ENCODE assay signal across 27 cellular contexts in genomic region chr7:92303761-92304160, GRCh38.
"Had no signal": no experiment of that assay in that cellular context is flagged by ENCODE, and none has a peak within 500 bp of the region (broad histone marks: within the 10 kb centered on the region; RNA-seq: fewer than 3 reads in every experiment).

No MANE protein-coding gene starts in this region.

- H3K4me3 ChIP-seq: K562, SJSA1 had no signal

- H3K9me3 Mint-ChIP-seq: activated CD4-positive, alpha-beta T cell treated with anti-CD3 and anti-CD28 coated beads, Interleukin-2, amount 10 ng/mL, durations not matched to agents 24 days and 14 days; activated CD8-positive, alpha-beta T cell treated with anti-CD3 and anti-CD28 coated beads for 36 hours; activated naive CD8-positive, alpha-beta T cell treated with anti-CD3 and anti-CD28 coated beads for 36 hours; activated T-cell treated with anti-CD3 and anti-CD28 coated beads, Interleukin-2, amount 50 U/mL, for 72 hours; activated T-helper 17 cell treated with anti-CD3 and anti-CD28 coated beads, Interleukin-2, amount 50 U/mL, for 72 hours; T-helper 1 cell treated with Interleukin-12 subunit alpha and Interleukin-12 subunit beta and Interleukin-4 antibody, amounts not matched to agents 30 μg/mL and 1 μg/mL, for 36 hours; T-helper 2 cell treated with Interferon-gamma antibody and Interleukin-4, amounts not matched to agents 5 μg/mL and 100 μg/mL, for 36 hours had no signal

- H3K9ac ChIP-seq: SK-N-SH had no signal

- H3K4me1 ChIP-seq: SJSA1 had no signal

- H3K27ac Mint-ChIP-seq: activated CD4-positive, alpha-beta T cell treated with anti-CD3 and anti-CD28 coated beads, Interleukin-2, amount 10 ng/mL, durations not matched to agents 24 days and 14 days; activated CD8-positive, alpha-beta T cell treated with anti-CD3 and anti-CD28 coated beads for 36 hours; activated naive CD8-positive, alpha-beta T cell treated with anti-CD3 and anti-CD28 coated beads for 36 hours; activated T-cell treated with anti-CD3 and anti-CD28 coated beads, Interleukin-2, amount 50 U/mL, for 72 hours; activated T-helper 17 cell treated with anti-CD3 and anti-CD28 coated beads, Interleukin-2, amount 50 U/mL, for 72 hours; T-helper 1 cell treated with Interleukin-12 subunit alpha and Interleukin-12 subunit beta and Interleukin-4 antibody, amounts not matched to agents 30 μg/mL and 1 μg/mL, for 36 hours; T-helper 2 cell treated with Interferon-gamma antibody and Interleukin-4, amounts not matched to agents 5 μg/mL and 100 μg/mL, for 36 hours had no signal

- H3K27me3 ChIP-seq: brain microvascular endothelial cell, SJSA1 had no signal

- H3K9me3 ChIP-seq: SJSA1, SK-N-SH had no signal

- H3K4me1 Mint-ChIP-seq: activated CD4-positive, alpha-beta T cell treated with anti-CD3 and anti-CD28 coated beads, Interleukin-2, amount 10 ng/mL, durations not matched to agents 24 days and 14 days; activated naive CD8-positive, alpha-beta T cell treated with anti-CD3 and anti-CD28 coated beads for 36 hours; activated T-helper 17 cell treated with anti-CD3 and anti-CD28 coated beads, Interleukin-2, amount 50 U/mL, for 72 hours had no signal

- H3K4me2 ChIP-seq: SK-N-SH had no signal

- H3K36me3 ChIP-seq: brain microvascular endothelial cell had no signal

- H3K27ac ChIP-seq: brain microvascular endothelial cell, SJSA1 had no signal

- FAIRE-seq: K562, TTC549 had no signal

- H3K4me3 Mint-ChIP-seq: activated CD4-positive, alpha-beta T cell treated with anti-CD3 and anti-CD28 coated beads, Interleukin-2, amount 10 ng/mL, durations not matched to agents 24 days and 14 days; activated CD8-positive, alpha-beta T cell treated with anti-CD3 and anti-CD28 coated beads for 36 hours; activated naive CD8-positive, alpha-beta T cell treated with anti-CD3 and anti-CD28 coated beads for 36 hours; activated T-cell treated with anti-CD3 and anti-CD28 coated beads, Interleukin-2, amount 50 U/mL, for 72 hours; activated T-helper 17 cell treated with anti-CD3 and anti-CD28 coated beads, Interleukin-2, amount 50 U/mL, for 72 hours; T-helper 1 cell treated with Interleukin-12 subunit alpha and Interleukin-12 subunit beta and Interleukin-4 antibody, amounts not matched to agents 30 μg/mL and 1 μg/mL, for 36 hours; T-helper 2 cell treated with Interferon-gamma antibody and Interleukin-4, amounts not matched to agents 5 μg/mL and 100 μg/mL, for 36 hours had no signal

- DNase-seq: activated CD4-positive, alpha-beta T cell treated with anti-CD3 and anti-CD28 coated beads, Interleukin-2, amount 10 ng/mL, durations not matched to agents 24 days and 14 days; activated CD4-positive, alpha-beta T cell treated with anti-CD3 and anti-CD28 coated beads, Interleukin-2, amount 50 U/mL, for 4 hours; activated CD8-positive, alpha-beta T cell treated with anti-CD3 and anti-CD28 coated beads for 36 hours; activated effector memory CD4-positive, alpha-beta T cell treated with anti-CD3 and anti-CD28 coated beads, Interleukin-2, amount 50 U/mL, for 16 hours; activated naive CD4-positive, alpha-beta T cell; activated naive CD4-positive, alpha-beta T cell treated with anti-CD3 and anti-CD28 coated beads, Interleukin-2, amount 50 U/mL, for 16 hours; activated naive CD8-positive, alpha-beta T cell treated with anti-CD3 and anti-CD28 coated beads for 36 hours; activated T-cell treated with anti-CD3 and anti-CD28 coated beads, Interleukin-2, amount 50 U/mL, for 1 hour; activated T-cell treated with anti-CD3 and anti-CD28 coated beads, Interleukin-2, amount 50 U/mL, for 72 hours; amniotic stem cell; aorta; brain microvascular endothelial cell; NCI-H1105 treated with DMSO at 0.1 percent for 48 hours; NCI-H1436 treated with DMSO at 0.1 percent for 48 hours; NCI-H1694 treated with DMSO at 0.1 percent for 48 hours; NCI-H2029; NCI-H345; NCI-H524 treated with DMSO at 0.1 percent for 48 hours; RPMI8226; SHP77 treated with DMSO at 0.1 percent for 48 hours had no signal

- H3K27me3 Mint-ChIP-seq: activated CD4-positive, alpha-beta T cell treated with anti-CD3 and anti-CD28 coated beads, Interleukin-2, amount 10 ng/mL, durations not matched to agents 24 days and 14 days; activated CD8-positive, alpha-beta T cell treated with anti-CD3 and anti-CD28 coated beads for 36 hours; activated naive CD8-positive, alpha-beta T cell treated with anti-CD3 and anti-CD28 coated beads for 36 hours; activated T-helper 17 cell treated with anti-CD3 and anti-CD28 coated beads, Interleukin-2, amount 50 U/mL, for 72 hours had no signal
